In the genomic region with DNA sequence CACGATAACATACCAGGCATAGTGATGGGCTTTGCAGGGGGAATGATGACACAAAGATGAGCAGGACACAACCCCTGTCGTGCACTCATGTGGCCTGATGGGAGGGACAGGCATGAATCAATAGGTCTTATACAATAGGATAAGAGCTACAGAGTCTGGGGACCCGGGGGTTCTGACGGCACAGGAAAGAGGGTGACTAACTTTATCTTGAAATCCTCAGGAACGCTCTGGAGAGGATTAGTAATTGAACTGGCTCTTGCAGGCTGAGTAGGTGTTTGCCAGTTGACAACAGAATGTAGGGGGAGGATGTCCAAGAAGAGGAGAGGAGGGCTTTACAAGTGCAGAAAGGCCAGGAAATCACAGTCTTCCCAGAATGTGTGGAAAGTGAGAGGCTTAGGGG, we compare ENCODE assay signal across 14 cellular contexts.
A peak's percentile ranks its signal among the peaks of the same experiment; 100 is the strongest.
DNase-seq lines count a peak whose midpoint lies in the region; ATAC-seq and TF ChIP-seq lines count a peak whose summit lies in the region.
"Had no signal": no experiment of that assay in that cellular context is flagged by ENCODE, and none has a peak within 500 bp of the region (broad histone marks: within the 10 kb centered on the region; RNA-seq: fewer than 3 reads in every experiment).

No MANE protein-coding gene starts in this region.

- peaks cover 9 to 14% of the 10 kb centered on the region in 2 donors for H3K4me1 Mint-ChIP-seq in stimulated activated naive B cell treated with anti-CD40 and anti-IgM and Interleukin-4, amounts not matched to agents 10 μg/mL and 1 μg/mL and 100 μg/mL, for 72 hours

- H3K9me3 ChIP-seq in mammary epithelial cell (replicated peaks; ENCODE audit: insufficient read depth, low read length): no peaks in the 10 kb centered on the region
- H3K9me3 ChIP-seq: BLaER1 treated with 17β-estradiol and CSF1 and Interleukin-3, amounts not matched to agents 10 nM and 100 nM had no signal

- H4K20me1 ChIP-seq in mammary epithelial cell (ENCODE audit: insufficient read depth, low read length): no peaks in the 10 kb centered on the region
- H4K20me1 ChIP-seq: BLaER1 treated with 17β-estradiol and CSF1 and Interleukin-3, amounts not matched to agents 10 nM and 100 nM had no signal

- DNase-seq in HS-5 (ENCODE audit: low read depth) (peak; percentile 92), mammary epithelial cell (peak; percentile 77), kidney tubule cell (ENCODE audit: low spot score) (peak; percentile 35), foreskin melanocyte (no peak), NCI-H1436 (lab: John Stamatoyannopoulos, UW) (no peak)
- no peak for DNase-seq in stimulated activated naive B cell treated with anti-CD40 and anti-IgM and Interleukin-4, amounts not matched to agents 10 μg/mL and 1 μg/mL and 100 μg/mL, for 72 hours
- DNase-seq: activated effector memory CD4-positive, alpha-beta T cell treated with anti-CD3 and anti-CD28 coated beads, Interleukin-2, amount 50 U/mL, for 16 hours; cortex of kidney; H9; NCI-H510A had no signal

- H3K36me3 ChIP-seq in ACC112 (ENCODE audit: insufficient read depth, low read length) (no peaks in the 10 kb centered on the region), mammary epithelial cell (ENCODE audit: insufficient read depth, low read length) (no peaks in the 10 kb centered on the region)
- H3K36me3 ChIP-seq: BLaER1 treated with 17β-estradiol and CSF1 and Interleukin-3, amounts not matched to agents 10 nM and 100 nM had no signal

- H3K4me3 Mint-ChIP-seq in stimulated activated naive B cell treated with anti-CD40 and anti-IgM and Interleukin-4, amounts not matched to agents 10 μg/mL and 1 μg/mL and 100 μg/mL, for 72 hours: no peak overlapping the region
- H3K4me3 Mint-ChIP-seq: H9, nephron had no signal

- H3K79me2 ChIP-seq in ACC112 (ENCODE audit: control insufficient read depth, insufficient read depth, low read length, unreplicated experiment): no peaks in the 10 kb centered on the region
- no peaks in the 10 kb centered on the region for H3K79me2 ChIP-seq in mammary epithelial cell (ENCODE audit: insufficient read depth, low read length)

- peaks cover 9% of the 10 kb centered on the region in 2 donors for H3K9me3 Mint-ChIP-seq in stimulated activated naive B cell treated with anti-CD40 and anti-IgM and Interleukin-4, amounts not matched to agents 10 μg/mL and 1 μg/mL and 100 μg/mL, for 72 hours

- ATAC-seq in stimulated activated naive B cell treated with anti-CD40 and anti-IgM and Interleukin-4, amounts not matched to agents 10 μg/mL and 1 μg/mL and 100 μg/mL, for 72 hours (replicated peaks): no peak
- no peak for ATAC-seq in GM19328 (IDR thresholded peaks at IDR 0.05; ENCODE audit: unreplicated experiment)

- in situ Hi-C loops in mammary epithelial cell (cut with MboI; ENCODE audit: low sequenced_read_pairs in 2 of 2): no loop called here

- peaks cover 4 to 5% of the 10 kb centered on the region in 2 donors for H3K36me3 Mint-ChIP-seq in stimulated activated naive B cell treated with anti-CD40 and anti-IgM and Interleukin-4, amounts not matched to agents 10 μg/mL and 1 μg/mL and 100 μg/mL, for 72 hours

- H2AFZ ChIP-seq in ACC112 (ENCODE audit: low read length, unreplicated experiment) (no peak overlapping the region), mammary epithelial cell (ENCODE audit: low read depth, low read length) (peak overlapping the region; percentile 16)

- no peak overlapping the region for H3K27ac Mint-ChIP-seq in stimulated activated naive B cell treated with anti-CD40 and anti-IgM and Interleukin-4, amounts not matched to agents 10 μg/mL and 1 μg/mL and 100 μg/mL, for 72 hours
- H3K27ac Mint-ChIP-seq: nephron had no signal

- no TSS peak for BruUV-seq in mammary epithelial cell (replicated peaks; lab: Mats Ljungman, UMichigan)

- H3K4me2 ChIP-seq in mammary epithelial cell (ENCODE audit: insufficient read depth, low read depth, low read length): peak overlapping the region; percentile 9
- H3K4me2 ChIP-seq: BLaER1 treated with 17β-estradiol and CSF1 and Interleukin-3, amounts not matched to agents 10 nM and 100 nM had no signal

- H3K4me3 ChIP-seq in ACC112 (ENCODE audit: low read depth, low read length): no peak overlapping the region
- H3K4me3 ChIP-seq in mammary epithelial cell (replicated peaks in 1 of 3; ENCODE audit: insufficient read depth in 1 of 3, low read depth in 2 of 3, low read length in 3 of 3): no peak overlapping the region
- H3K4me3 ChIP-seq: BLaER1 treated with 17β-estradiol and CSF1 and Interleukin-3, amounts not matched to agents 10 nM and 100 nM had no signal

- H3K27ac ChIP-seq in ACC112 (ENCODE audit: low read depth, low read length) (peak overlapping the region; percentile 95), mammary epithelial cell (ENCODE audit: insufficient read depth, low read depth, low read length) (peak overlapping the region; percentile 49)
- H3K27ac ChIP-seq: BLaER1 treated with 17β-estradiol and CSF1 and Interleukin-3, amounts not matched to agents 10 nM and 100 nM had no signal

- H3K27me3 Mint-ChIP-seq in stimulated activated naive B cell treated with anti-CD40 and anti-IgM and Interleukin-4, amounts not matched to agents 10 μg/mL and 1 μg/mL and 100 μg/mL, for 72 hours: peaks cover 43 to 47% of the 10 kb centered on the region in 2 donors

- CTCF ChIA-PET in mammary epithelial cell (lab: Charles Lee; ENCODE audit: low non-redundant PET): interaction anchor here (0.6 kb wide), 1 partner anchor 648 kb away, joined by 3 read pairs; no protein-coding TSS in a partner anchor

- intact Hi-C loops in mammary epithelial cell (cut with micrococcal nuclease): loop anchor here (5.0 to 10.0 kb wide), 2 partner anchors 107 to 250 kb away; no protein-coding TSS in a partner anchor

- no peak for TF ChIP-seq CTCF in mammary epithelial cell (conservative IDR thresholded peaks at IDR 0.05 in 1 of 2, IDR thresholded peaks at IDR 0.05 in 1 of 2; ENCODE audit: extremely low read depth in 1 of 2, insufficient read depth in 1 of 2, low read depth in 1 of 2, low read length in 2 of 2)

- dilution Hi-C loops in mammary epithelial cell (cut with HindIII; ENCODE audit: low sequenced_read_pairs): no loop called here

- H3K27me3 ChIP-seq in ACC112 (ENCODE audit: insufficient read depth, low read length) (no peaks in the 10 kb centered on the region), mammary epithelial cell (ENCODE audit: insufficient read depth, low read length) (no peaks in the 10 kb centered on the region)
- H3K27me3 ChIP-seq: BLaER1 treated with 17β-estradiol and CSF1 and Interleukin-3, amounts not matched to agents 10 nM and 100 nM had no signal

- 19% methylated on average over 5 of the region's 5 CpGs for WGBS in mammary epithelial cell (ENCODE audit: low coverage, missing lambda C conversion rate)

- H3K9ac ChIP-seq in mammary epithelial cell (ENCODE audit: insufficient read depth, low read length): no peak overlapping the region
- H3K9ac ChIP-seq: BLaER1 treated with 17β-estradiol and CSF1 and Interleukin-3, amounts not matched to agents 10 nM and 100 nM had no signal

- H3K4me1 ChIP-seq in ACC112 (ENCODE audit: control insufficient read depth, insufficient read depth, low read length, unreplicated experiment) (peaks cover 56% of the 10 kb centered on the region), mammary epithelial cell (ENCODE audit: insufficient read depth, low read length) (peaks cover 60% of the 10 kb centered on the region)

Comparison
In these comparisons a context has a peak if more than half of its experiments do, and no peak if none do; other contexts are left out.
1. DNase-seq: peak in HS-5 (single experiment), mammary epithelial cell (single experiment) and kidney tubule cell (single experiment); none in stimulated activated naive B cell treated with anti-CD40 and anti-IgM and Interleukin-4, amounts not matched to agents 10 μg/mL and 1 μg/mL and 100 μg/mL, for 72 hours (single experiment), foreskin melanocyte (single experiment) and NCI-H1436 (single experiment).